In the genomic region with DNA sequence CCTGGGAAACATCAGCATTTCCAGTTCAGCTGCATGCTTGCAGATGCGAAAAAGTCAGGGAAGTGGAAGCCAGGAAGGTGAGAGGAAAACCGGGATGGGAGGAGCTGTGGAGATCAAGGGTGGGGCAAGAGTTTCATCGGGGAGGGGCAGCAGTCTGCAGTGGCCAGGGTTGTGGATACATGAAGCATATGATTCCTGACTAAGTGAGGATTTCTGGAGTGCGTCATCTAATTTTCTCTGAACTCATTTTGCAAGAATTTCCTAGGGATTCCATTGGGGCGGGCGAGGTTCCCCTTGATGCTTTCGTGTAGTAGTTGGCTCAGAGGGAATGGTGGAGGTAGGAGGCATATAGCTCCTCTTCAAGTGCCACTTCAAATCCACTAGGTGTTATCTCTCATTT, we compare ENCODE assay signal across 15 cellular contexts.
DNase-seq lines count a peak whose midpoint lies in the region; ATAC-seq and TF ChIP-seq lines count a peak whose summit lies in the region.
"Had no signal": no experiment of that assay in that cellular context is flagged by ENCODE, and none has a peak within 500 bp of the region (broad histone marks: within the 10 kb centered on the region; RNA-seq: fewer than 3 reads in every experiment).

No MANE protein-coding gene starts in this region.

- H3K27me3 Mint-ChIP-seq in endothelial cell (ENCODE audit: unreplicated experiment) (no peaks in the 10 kb centered on the region), glutamatergic neuron (ENCODE audit: unreplicated experiment) (peaks cover 4% of the 10 kb centered on the region)
- H3K27me3 Mint-ChIP-seq: progenitor cell of endocrine pancreas had no signal

- POLR2A ChIA-PET in AG04449 (lab: Yijun Ruan, JAX) = no interaction called here

- no peaks in the 10 kb centered on the region for H3K36me3 Mint-ChIP-seq in endothelial cell (ENCODE audit: low read depth, unreplicated experiment)
- no peaks in the 10 kb centered on the region for H3K36me3 Mint-ChIP-seq in glutamatergic neuron (ENCODE audit: unreplicated experiment)

- in situ Hi-C loops in astrocyte of the cerebellum (cut with HindIII; ENCODE audit: low sequenced_read_pairs) = no loop called here

- ATAC-seq in HG02678 (IDR thresholded peaks at IDR 0.05; ENCODE audit: unreplicated experiment) = no peak
- no peak for ATAC-seq in left colon
- ATAC-seq: activated T-cell treated with anti-CD3 and anti-CD28 coated beads, Interleukin-2, amount 50 U/mL, for 4 hours had no signal

- intact Hi-C loops in left colon (cut with DNase I, micrococcal nuclease) = no loop called here

- H3K4me3 ChIP-seq in AG04449 (ENCODE audit: low read depth, low read length) (no peak overlapping the region), astrocyte of the cerebellum (ENCODE audit: low read depth, low read length) (no peak overlapping the region)

- H3K9me3 Mint-ChIP-seq in endothelial cell (ENCODE audit: unreplicated experiment) (no peaks in the 10 kb centered on the region), glutamatergic neuron (ENCODE audit: unreplicated experiment) (no peaks in the 10 kb centered on the region)
- H3K9me3 Mint-ChIP-seq: activated T-cell treated with anti-CD3 and anti-CD28 coated beads, Interleukin-2, amount 50 U/mL, for 4 hours had no signal

- CTCF ChIA-PET in AG04449 (lab: Yijun Ruan, JAX) = interaction anchor here (1.2 kb wide), 1 partner anchor 110 kb away, joined by 4 read pairs; no protein-coding TSS in a partner anchor

- H3K27ac Mint-ChIP-seq in endothelial cell (ENCODE audit: unreplicated experiment) (no peak overlapping the region), glutamatergic neuron (ENCODE audit: unreplicated experiment) (no peak overlapping the region)
- H3K27ac Mint-ChIP-seq: progenitor cell of endocrine pancreas had no signal

- H3K4me3 Mint-ChIP-seq in endothelial cell (ENCODE audit: unreplicated experiment) = no peak overlapping the region
- no peak overlapping the region for H3K4me3 Mint-ChIP-seq in glutamatergic neuron (ENCODE audit: unreplicated experiment)
- H3K4me3 Mint-ChIP-seq: activated T-cell treated with anti-CD3 and anti-CD28 coated beads, Interleukin-2, amount 50 U/mL, for 4 hours had no signal

- TF ChIP-seq CTCF in AG04449 (IDR thresholded peaks at IDR 0.05; ENCODE audit: insufficient read depth, low read length, missing control alignments) = no peak
- no peak for TF ChIP-seq CTCF in astrocyte of the cerebellum (IDR thresholded peaks at IDR 0.05; ENCODE audit: low read depth, low read length, missing control alignments)
- no peak for TF ChIP-seq CTCF in endothelial cell (IDR thresholded peaks at IDR 0.05; ENCODE audit: unreplicated experiment)
- no peak for TF ChIP-seq CTCF in glutamatergic neuron (IDR thresholded peaks at IDR 0.05; ENCODE audit: partially characterized antibody, unreplicated experiment)

- DNase-seq in AG04449 (ENCODE audit: low read depth, low spot score) (peak; percentile 26), HT1080 (ENCODE audit: low read depth) (peak; percentile 91), astrocyte of the cerebellum (ENCODE audit: low read depth) (peak; percentile 35), iris pigment epithelial cell (ENCODE audit: low read depth) (peak; percentile 55), endothelial cell (ENCODE audit: low spot score) (no peak), glutamatergic neuron (no peak), left colon (no peak)
- DNase-seq: activated CD4-positive, CD25-positive, alpha-beta regulatory T cell treated with anti-CD3 and anti-CD28 coated beads, Interleukin-2, amount 50 U/mL, for 72 hours; activated T-cell treated with anti-CD3 and anti-CD28 coated beads, Interleukin-2, amount 50 U/mL, for 4 hours; anterior cingulate cortex; DMS53; H7; NCI-H187 treated with DMSO at 0.1 percent for 48 hours had no signal

- H3K4me1 Mint-ChIP-seq in endothelial cell (ENCODE audit: unreplicated experiment) (peaks cover 8% of the 10 kb centered on the region), glutamatergic neuron (ENCODE audit: low read depth, unreplicated experiment) (no peaks in the 10 kb centered on the region)

Comparison
In these comparisons a context has a peak if more than half of its experiments do, and no peak if none do; other contexts are left out.
1. DNase-seq: peak in AG04449 (single experiment), HT1080 (single experiment), astrocyte of the cerebellum (single experiment) and iris pigment epithelial cell (single experiment); none in endothelial cell (single experiment), glutamatergic neuron (single experiment) and left colon (0 of 2).